Comparison of ENCODE assay signal across 9 cellular contexts in the genomic region with DNA sequence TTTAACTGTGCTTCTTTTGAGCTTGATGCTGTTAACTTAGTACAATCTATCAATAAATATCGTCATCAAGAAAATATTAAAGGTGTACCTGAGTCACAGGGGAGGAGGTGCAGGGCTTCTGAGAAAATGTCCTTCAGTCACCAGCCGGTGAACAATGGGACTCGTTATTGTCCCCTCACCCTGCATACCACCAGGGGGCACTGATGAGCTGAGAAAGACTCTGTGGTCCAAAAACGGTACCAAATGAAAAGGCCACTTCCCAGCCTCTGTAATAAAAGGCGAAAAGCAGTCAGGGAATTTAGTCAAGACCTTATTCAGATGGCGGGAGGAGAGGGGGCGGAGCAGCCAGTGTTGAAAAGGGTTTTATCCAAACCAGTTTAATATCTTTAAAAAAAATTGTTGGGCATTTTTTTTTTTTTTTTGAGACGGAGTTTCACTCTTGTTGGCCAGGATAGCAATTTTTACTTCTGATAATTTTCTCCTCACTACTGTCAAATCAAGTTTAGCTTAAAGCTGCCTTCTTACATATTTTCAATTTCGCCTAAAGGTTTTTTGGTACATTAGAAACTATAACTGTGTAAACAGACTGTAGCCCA.
DNase-seq lines count a peak whose midpoint lies in the region; ATAC-seq and TF ChIP-seq lines count a peak whose summit lies in the region.
"Had no signal": no experiment of that assay in that cellular context is flagged by ENCODE, and none has a peak within 500 bp of the region (broad histone marks: within the 10 kb centered on the region; RNA-seq: fewer than 3 reads in every experiment).

No MANE protein-coding gene starts in this region.

- no peak for TF ChIP-seq EP300 in stomach (IDR thresholded peaks at IDR 0.05)

- ATAC-seq in lung (ENCODE audit: insufficient read depth, low FRiP score): no peak
- no peak for ATAC-seq in stimulated activated memory B cell treated with anti-CD40 and anti-IgM and Interleukin-4, amounts not matched to agents 10 μg/mL and 1 μg/mL and 100 μg/mL, for 72 hours
- ATAC-seq: naive thymus-derived CD4-positive, alpha-beta T cell had no signal

- H3K9me3 Mint-ChIP-seq in stimulated activated memory B cell treated with anti-CD40 and anti-IgM and Interleukin-4, amounts not matched to agents 10 μg/mL and 1 μg/mL and 100 μg/mL, for 72 hours: peaks cover 4% of the 10 kb centered on the region

- H3K27me3 ChIP-seq in HL-60 (ENCODE audit: insufficient read depth, poor library complexity, severe bottlenecking) (no peaks in the 10 kb centered on the region), lung (ENCODE audit: control insufficient read depth, insufficient read depth) (no peaks in the 10 kb centered on the region), stomach (peaks cover 0 to 3% (median 0%) of the 10 kb centered on the region in 3 donors)

- TF ChIP-seq POLR2A in stomach (IDR thresholded peaks at IDR 0.05): no peak

- H3K4me3 ChIP-seq in HL-60 (replicated peaks; ENCODE audit: insufficient read depth, low read length): no peak overlapping the region
- no peak overlapping the region for H3K4me3 ChIP-seq in lung
- no peak overlapping the region for H3K4me3 ChIP-seq in stomach

- H3K27me3 Mint-ChIP-seq in stimulated activated memory B cell treated with anti-CD40 and anti-IgM and Interleukin-4, amounts not matched to agents 10 μg/mL and 1 μg/mL and 100 μg/mL, for 72 hours: no peaks in the 10 kb centered on the region
- H3K27me3 Mint-ChIP-seq: naive thymus-derived CD4-positive, alpha-beta T cell had no signal

- no peak overlapping the region for H3K27ac Mint-ChIP-seq in stimulated activated memory B cell treated with anti-CD40 and anti-IgM and Interleukin-4, amounts not matched to agents 10 μg/mL and 1 μg/mL and 100 μg/mL, for 72 hours
- H3K27ac Mint-ChIP-seq: naive thymus-derived CD4-positive, alpha-beta T cell had no signal

- DNase-seq in AG20443 (ENCODE audit: low spot score) (peak; percentile 85), HL-60 (ENCODE audit: low read depth in 1 of 2, low spot score in 1 of 2) (peak; percentile 17 to 44), RPMI7951 (ENCODE audit: low read depth) (peak; percentile 58), cerebellum (ENCODE audit: low spot score) (peak; percentile 75), lung (ENCODE audit: low spot score) (peak; percentile 59), stomach (peak; percentile 64)

- no peaks in the 10 kb centered on the region for H3K9me3 ChIP-seq in lung (ENCODE audit: control insufficient read depth in 2 of 2, insufficient read depth in 1 of 2, low read length in 1 of 2)
- H3K9me3 ChIP-seq in stomach: no peaks in the 10 kb centered on the region

- no peaks in the 10 kb centered on the region for H3K4me1 Mint-ChIP-seq in stimulated activated memory B cell treated with anti-CD40 and anti-IgM and Interleukin-4, amounts not matched to agents 10 μg/mL and 1 μg/mL and 100 μg/mL, for 72 hours

- intact Hi-C loops in stomach (cut with DNase I; ENCODE audit: low total_unique reads): no loop called here

- peak; percentile 89 for TF ChIP-seq CTCF in GM12872 (IDR thresholded peaks at IDR 0.05; ENCODE audit: insufficient read depth, low read depth, low read length)
- peak; percentile 69 for TF ChIP-seq CTCF in HL-60 (IDR thresholded peaks at IDR 0.05; ENCODE audit: insufficient read depth, low read length)
- TF ChIP-seq CTCF in lung (IDR thresholded peaks at IDR 0.05; ENCODE audit: control extremely low read depth, extremely low read depth): peak; percentile 18
- TF ChIP-seq CTCF in stomach (IDR thresholded peaks at IDR 0.05): peak in 5 of 7 experiments; percentile 19 to 66 (median 56)

- no peaks in the 10 kb centered on the region for H3K4me1 ChIP-seq in lung (ENCODE audit: control insufficient read depth in 2 of 2, insufficient read depth in 2 of 2, low read length in 2 of 2)
- no peaks in the 10 kb centered on the region for H3K4me1 ChIP-seq in stomach

- 35% methylated on average over 9 of the region's 9 CpGs for WGBS in lung, 2 donors
- 32 to 37% (median 35%) methylated on average over 9 of the region's 9 CpGs for WGBS in stomach, 5 donors

- H3K4me3 Mint-ChIP-seq in stimulated activated memory B cell treated with anti-CD40 and anti-IgM and Interleukin-4, amounts not matched to agents 10 μg/mL and 1 μg/mL and 100 μg/mL, for 72 hours: no peak overlapping the region
- H3K4me3 Mint-ChIP-seq: naive thymus-derived CD4-positive, alpha-beta T cell had no signal

- no peaks in the 10 kb centered on the region for H3K36me3 ChIP-seq in lung (ENCODE audit: control insufficient read depth in 2 of 2, insufficient read depth in 2 of 2, low read length in 2 of 2)
- H3K36me3 ChIP-seq in stomach: no peaks in the 10 kb centered on the region

- no peaks in the 10 kb centered on the region for H3K36me3 Mint-ChIP-seq in stimulated activated memory B cell treated with anti-CD40 and anti-IgM and Interleukin-4, amounts not matched to agents 10 μg/mL and 1 μg/mL and 100 μg/mL, for 72 hours
- H3K36me3 Mint-ChIP-seq: naive thymus-derived CD4-positive, alpha-beta T cell had no signal

- H3K27ac ChIP-seq in HL-60 (replicated peaks) (no peak overlapping the region), lung (ENCODE audit: low read depth in 1 of 2, low read length in 1 of 2) (no peak overlapping the region), stomach (no peak overlapping the region)

Comparison
In these comparisons a context has a peak if more than half of its experiments do, and no peak if none do; other contexts are left out.
1. DNase-seq: peak in every context shown above with its lines; median percentile 85 in AG20443; 75 in cerebellum; 64 in stomach; 59 in lung; 58 in RPMI7951; 30 in HL-60.
2. CTCF ChIP-seq: peak in every context shown above with its lines; median percentile 89 in GM12872; 69 in HL-60; 56 in stomach; 18 in lung.